ENCODE assay signal across 2 cellular contexts in the genomic region with DNA sequence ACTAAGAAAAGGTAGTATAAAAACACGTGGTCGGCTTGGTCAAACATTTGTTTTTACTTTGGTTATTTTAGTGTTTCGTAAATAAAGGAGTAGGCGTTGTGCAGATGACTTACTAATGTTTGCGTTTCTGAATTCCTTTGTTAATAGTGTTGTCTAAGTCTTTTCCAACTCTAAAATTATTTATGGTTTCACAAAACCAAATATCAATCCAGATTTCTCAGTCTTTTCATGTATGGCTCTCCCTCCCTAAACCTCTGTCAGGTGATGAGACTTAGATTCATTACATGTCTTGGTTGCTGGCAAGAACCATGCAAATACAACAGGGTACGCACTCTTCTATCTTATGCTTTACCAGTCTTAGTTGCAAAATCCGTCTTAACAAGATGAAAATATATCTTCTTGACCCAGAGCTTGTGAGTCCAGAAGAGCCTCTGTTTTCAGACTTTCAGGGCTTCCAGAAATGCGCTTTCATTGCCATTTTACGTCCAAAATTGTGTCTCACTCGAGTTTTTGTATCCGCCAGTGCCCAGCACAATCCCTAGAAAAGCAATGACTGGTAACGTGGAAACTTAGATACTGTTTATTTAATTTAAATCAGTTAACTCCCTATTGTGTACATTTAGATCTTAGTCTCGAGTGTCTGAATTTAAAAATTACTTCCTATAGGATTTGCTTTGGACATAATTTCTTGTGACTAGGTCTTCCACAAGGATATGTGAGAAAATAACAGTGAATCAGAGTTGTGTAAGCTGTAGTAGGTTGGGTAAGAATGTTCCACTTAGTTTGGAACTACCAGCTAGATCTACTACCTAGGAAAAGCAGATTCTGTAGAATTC.
TF ChIP-seq lines count a peak whose summit lies in the region.

No MANE protein-coding gene starts in this region.

TF ChIP-seq in endothelial cell of umbilical vein, 7 proteins besides CTCF, POLR2A, EP300 and RAD21:
- TF ChIP-seq EZH2 (IDR thresholded peaks at IDR 0.05; ENCODE audit: borderline replicate concordance, low read depth, low read length, severe bottlenecking) (no peak), POLR2AphosphoS5 (IDR thresholded peaks at IDR 0.05; ENCODE audit: insufficient read depth, low read depth, low read length) (no peak), JUN (IDR thresholded peaks at IDR 0.05; ENCODE audit: borderline replicate concordance, insufficient read depth, insufficient read length, low read depth) (no peak), GATA2 (IDR thresholded peaks at IDR 0.05; ENCODE audit: insufficient read depth, insufficient read length, low read depth, low read length) (no peak)
- TF ChIP-seq, protein P1, sequence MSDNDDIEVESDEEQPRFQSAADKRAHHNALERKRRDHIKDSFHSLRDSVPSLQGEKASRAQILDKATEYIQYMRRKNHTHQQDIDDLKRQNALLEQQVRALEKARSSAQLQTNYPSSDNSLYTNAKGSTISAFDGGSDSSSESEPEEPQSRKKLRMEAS (IDR thresholded peaks at IDR 0.05; ENCODE audit: insufficient read depth, insufficient read length), result peak; percentile 54
TF ChIP-seq in endothelial cell of umbilical vein: peak in this region for 1.

TF ChIP-seq in neural cell, 6 proteins besides CTCF, POLR2A, EP300 and RAD21:
- peak; percentile 57 for TF ChIP-seq MXI1 (conservative IDR thresholded peaks at IDR 0.05; ENCODE audit: poor library complexity, severe bottlenecking)
- no peak for TF ChIP-seq SMC3 (conservative IDR thresholded peaks at IDR 0.05; ENCODE audit: poor library complexity)
TF ChIP-seq in neural cell: peak in this region for 1.
